ENCODE assay signal across 6 cellular contexts in the genomic region with DNA sequence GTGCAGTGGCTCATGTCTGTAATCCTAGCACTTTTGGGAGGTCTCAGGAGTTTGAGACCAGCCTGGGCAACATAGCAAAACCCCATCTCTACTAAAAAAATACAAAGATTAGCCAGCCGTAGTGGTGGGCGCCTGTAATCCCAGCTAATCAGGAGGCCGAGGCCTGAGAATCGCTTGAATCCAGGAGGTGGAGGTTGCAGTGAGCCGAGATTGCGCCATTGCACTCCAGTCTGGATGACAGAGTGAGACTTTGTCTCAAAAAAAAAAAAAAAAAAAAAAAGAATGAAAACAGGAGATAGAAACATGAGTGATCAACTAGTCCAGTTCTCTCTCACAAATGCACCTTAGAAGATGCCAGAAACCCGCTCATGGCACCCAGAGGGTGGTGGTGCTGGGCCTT. TPM values are rescaled to one million over a fixed set of nuclear protein-coding genes. Genes with fewer than 3 reads are reported as not detected.
DNase-seq lines count a peak whose midpoint lies in the region; ATAC-seq and TF ChIP-seq lines count a peak whose summit lies in the region.
"Not testable (repeated sequence)": the region's sequence is repeated elsewhere in the genome, so short reads cannot be mapped to it uniquely, and the experiment has no call there.

No MANE protein-coding gene starts in this region.

- POLR2A ChIA-PET in CD8-positive, alpha-beta T cell (lab: Charles Lee) = interaction anchor here (0.7 to 1.1 kb wide), 2 partner anchors 8 to 66 kb away, joined by 3 to 8 read pairs; no protein-coding TSS in a partner anchor

- not testable (repeated sequence) for DNase-seq in CD8-positive, alpha-beta T cell; endodermal cell; mesothelial cell of epicardium (ENCODE audit: low spot score in 2 of 2, unreplicated experiment in 2 of 2); neural crest cell (ENCODE audit: low read depth, low spot score)
- peak; percentile 3 for DNase-seq in RWPE2 (ENCODE audit: low spot score)

- H3K9ac ChIP-seq in endodermal cell (ENCODE audit: extremely low read depth, low read length, poor library complexity, severe bottlenecking) = not testable (repeated sequence)

- peak overlapping the region; percentile 45 for H3K27ac Mint-ChIP-seq in CD8-positive, alpha-beta T cell
- H3K27ac Mint-ChIP-seq in activated naive CD4-positive, alpha-beta T cell treated with anti-CD3 and anti-CD28 coated beads, Interleukin-2, amount 50 U/mL, for 24 hours = peak overlapping the region; percentile 27
- H3K27ac Mint-ChIP-seq in endodermal cell = peak overlapping the region; percentile 44
- H3K27ac Mint-ChIP-seq in mesothelial cell of epicardium = peak overlapping the region; percentile 79
- H3K27ac Mint-ChIP-seq in neural crest cell (ENCODE audit: unreplicated experiment) = peak overlapping the region; percentile 78

- not testable (repeated sequence) for H3K27me3 Mint-ChIP-seq in CD8-positive, alpha-beta T cell (ENCODE audit: low read depth); activated naive CD4-positive, alpha-beta T cell treated with anti-CD3 and anti-CD28 coated beads, Interleukin-2, amount 50 U/mL, for 24 hours; endodermal cell (ENCODE audit: insufficient read depth); mesothelial cell of epicardium (ENCODE audit: low read depth); neural crest cell (ENCODE audit: low read depth)

- not testable (repeated sequence) for TF ChIP-seq CTCF in CD8-positive, alpha-beta T cell (IDR thresholded peaks at IDR 0.05); RWPE2 (IDR thresholded peaks at IDR 0.05; ENCODE audit: poor library complexity, severe bottlenecking); endodermal cell (conservative IDR thresholded peaks at IDR 0.05); mesothelial cell of epicardium (IDR thresholded peaks at IDR 0.05; ENCODE audit: unreplicated experiment); neural crest cell (conservative IDR thresholded peaks at IDR 0.05)

- not testable (repeated sequence) for H3K27ac ChIP-seq in CD8-positive, alpha-beta T cell (ENCODE audit: low read depth, low read length); RWPE2 (ENCODE audit: poor library complexity, severe bottlenecking); endodermal cell (ENCODE audit: low read depth, low read length)

- H3K9me3 ChIP-seq in CD8-positive, alpha-beta T cell (ENCODE audit: low read length); RWPE2 (ENCODE audit: severe bottlenecking); endodermal cell (ENCODE audit: control insufficient read depth, low read length): not testable (repeated sequence)

- peaks cover 22% of the 10 kb centered on the region for H3K36me3 Mint-ChIP-seq in CD8-positive, alpha-beta T cell
- not testable (repeated sequence) for H3K36me3 Mint-ChIP-seq in activated naive CD4-positive, alpha-beta T cell treated with anti-CD3 and anti-CD28 coated beads, Interleukin-2, amount 50 U/mL, for 24 hours
- H3K36me3 Mint-ChIP-seq in endodermal cell (ENCODE audit: low read depth) (peaks cover 38% of the 10 kb centered on the region), mesothelial cell of epicardium (peaks cover 24% of the 10 kb centered on the region), neural crest cell (ENCODE audit: low read depth) (peaks cover 30% of the 10 kb centered on the region)

- not testable (repeated sequence) for H3K4me3 Mint-ChIP-seq in CD8-positive, alpha-beta T cell; activated naive CD4-positive, alpha-beta T cell treated with anti-CD3 and anti-CD28 coated beads, Interleukin-2, amount 50 U/mL, for 24 hours; endodermal cell; mesothelial cell of epicardium; neural crest cell

- WGBS in endodermal cell (ENCODE audit: insufficient coverage in 1 of 2, insufficient read length in 1 of 2), 2 experiments = 90 to 95% methylated on average over 5 to 7 of the region's 7 CpGs

- CTCF ChIA-PET in CD8-positive, alpha-beta T cell (lab: Charles Lee) = not testable (repeated sequence)

- not testable (repeated sequence) for H3K27me3 ChIP-seq in CD8-positive, alpha-beta T cell (ENCODE audit: insufficient read depth, low read length); RWPE2 (ENCODE audit: insufficient read depth, poor library complexity, severe bottlenecking); endodermal cell (ENCODE audit: control insufficient read depth, insufficient read depth, low read length, poor library complexity, severe bottlenecking)

- intact Hi-C loops in CD8-positive, alpha-beta T cell (cut with DNase I, micrococcal nuclease) = not testable (repeated sequence)

- H3K4me1 ChIP-seq in CD8-positive, alpha-beta T cell (ENCODE audit: insufficient read depth, low read length) = peaks cover 22% of the 10 kb centered on the region
- H3K4me1 ChIP-seq in RWPE2 (ENCODE audit: insufficient read depth, poor library complexity, severe bottlenecking) = not testable (repeated sequence)
- peaks cover 24% of the 10 kb centered on the region for H3K4me1 ChIP-seq in endodermal cell (ENCODE audit: control insufficient read depth, insufficient read depth, low read length)

- not testable (repeated sequence) for H3K36me3 ChIP-seq in CD8-positive, alpha-beta T cell (ENCODE audit: insufficient read depth, low read length); RWPE2 (ENCODE audit: low read depth)
- peaks cover 44% of the 10 kb centered on the region for H3K36me3 ChIP-seq in endodermal cell (ENCODE audit: control insufficient read depth, insufficient read depth, low read length)

- H3K4me3 ChIP-seq in CD8-positive, alpha-beta T cell (ENCODE audit: low read depth, low read length); RWPE2 (ENCODE audit: severe bottlenecking); endodermal cell (ENCODE audit: low read length): not testable (repeated sequence)

- H3K4me1 Mint-ChIP-seq in CD8-positive, alpha-beta T cell (ENCODE audit: low read depth) = peaks cover 34% of the 10 kb centered on the region
- H3K4me1 Mint-ChIP-seq in activated naive CD4-positive, alpha-beta T cell treated with anti-CD3 and anti-CD28 coated beads, Interleukin-2, amount 50 U/mL, for 24 hours = peaks cover 37% of the 10 kb centered on the region
- H3K4me1 Mint-ChIP-seq in endodermal cell (peaks cover 38% of the 10 kb centered on the region), mesothelial cell of epicardium (peaks cover 54% of the 10 kb centered on the region), neural crest cell (peaks cover 56% of the 10 kb centered on the region)

- not testable (repeated sequence) for H3K9me3 Mint-ChIP-seq in CD8-positive, alpha-beta T cell; activated naive CD4-positive, alpha-beta T cell treated with anti-CD3 and anti-CD28 coated beads, Interleukin-2, amount 50 U/mL, for 24 hours; endodermal cell; mesothelial cell of epicardium; neural crest cell

- ATAC-seq in CD8-positive, alpha-beta T cell; RWPE2 (ENCODE audit: low read depth): not testable (repeated sequence)

RNA-seq across cellular contexts. Expression of a gene that starts 34.6 kb away (rescaled TPM):
- total RNA-seq in CD8-positive, alpha-beta T cell = 10 to 100 TPM; 15.8 to 20.9 TPM
- total RNA-seq in endodermal cell (10 to 100 TPM; 40.1 to 53.2 TPM), mesothelial cell of epicardium (84.6 to 88.7 TPM (median 87.8 TPM) in 3 replicates), neural crest cell (66.5 and 68.5 TPM in 2 replicates)
- 74.8 TPM for polyA plus RNA-seq in endodermal cell (2013, experiment 1 of 2)
- polyA plus RNA-seq in endodermal cell (2013, experiment 2 of 2) = 73.2 TPM

Comparison
In these comparisons a context has a peak if more than half of its experiments do, and no peak if none do; other contexts are left out.
1. H3K27ac Mint-ChIP-seq: peak in every context shown above with its lines; median percentile 79 in mesothelial cell of epicardium; 78 in neural crest cell; 45 in CD8-positive, alpha-beta T cell; 44 in endodermal cell; 27 in activated naive CD4-positive, alpha-beta T cell treated with anti-CD3 and anti-CD28 coated beads, Interleukin-2, amount 50 U/mL, for 24 hours.